In the genomic region with DNA sequence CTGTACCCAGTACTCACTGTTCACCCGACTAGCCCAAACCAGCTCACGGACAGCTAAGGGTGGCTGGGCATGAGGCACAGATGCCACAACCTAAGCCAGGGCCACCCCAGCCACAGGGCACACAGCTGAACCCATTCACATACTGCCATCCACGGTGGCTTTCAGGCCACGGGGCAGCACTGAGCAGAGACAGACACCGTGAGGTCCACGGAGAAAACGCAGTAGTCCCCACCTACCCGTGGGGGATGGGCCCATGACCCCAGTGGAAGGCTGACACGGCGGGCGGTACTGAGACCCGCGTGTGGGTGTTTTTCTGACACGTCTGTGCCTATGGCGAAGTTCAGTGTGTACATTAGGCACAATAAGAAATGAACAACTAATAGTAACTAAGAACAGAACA, we compare ENCODE assay signal across 37 cellular contexts. TPM values are rescaled to one million over a fixed set of nuclear protein-coding genes. Genes with fewer than 3 reads are reported as not detected.
"Had no signal": no experiment of that assay in that cellular context is flagged by ENCODE, and none has a peak within 500 bp of the region (broad histone marks: within the 10 kb centered on the region; RNA-seq: fewer than 3 reads in every experiment).

No MANE protein-coding gene starts in this region.

- H3K4me3 ChIP-seq: adrenal gland, ascending aorta, body of pancreas, breast epithelium, cardiac muscle cell had no signal

- H3K4me1 ChIP-seq: ascending aorta, breast epithelium had no signal

- DNase-seq: activated effector memory CD4-positive, alpha-beta T cell treated with anti-CD3 and anti-CD28 coated beads, Interleukin-2, amount 50 U/mL, for 16 hours; activated effector memory CD4-positive, alpha-beta T cell treated with Interleukin-2 at 50 U/mL for 16 hours; activated gamma-delta T cell; activated gamma-delta T cell treated with Interleukin-2 at 50 U/mL for 16 hours; activated naive CD4-positive, alpha-beta T cell; activated naive CD4-positive, alpha-beta T cell treated with anti-CD3 and anti-CD28 coated beads for 36 hours; activated naive CD4-positive, alpha-beta T cell treated with anti-CD3 and anti-CD28 coated beads, Interleukin-2, amount 10 ng/mL, durations not matched to agents 7 days and 5 days; activated naive CD4-positive, alpha-beta T cell treated with anti-CD3 and anti-CD28 coated beads, Interleukin-2, amount 50 U/mL, for 16 hours; activated naive CD4-positive, alpha-beta T cell treated with Interleukin-2 at 50 U/mL for 16 hours; activated naive CD8-positive, alpha-beta T cell treated with anti-CD3 and anti-CD28 coated beads for 36 hours; activated naive CD8-positive, alpha-beta T cell treated with anti-CD3 and anti-CD28 coated beads, Interleukin-2, amount 10 ng/mL, durations not matched to agents 7 days and 5 days; activated naive CD8-positive, alpha-beta T cell treated with anti-CD3 and anti-CD28 coated beads, Interleukin-2, amount 50 U/mL, for 24 hours; activated T-cell treated with anti-CD3 and anti-CD28 coated beads, Interleukin-2, amount 50 U/mL, for 1 hour; activated T-cell treated with anti-CD3 and anti-CD28 coated beads, Interleukin-2, amount 50 U/mL, for 24 hours; activated T-cell treated with anti-CD3 and anti-CD28 coated beads, Interleukin-2, amount 50 U/mL, for 4 hours; activated T-cell treated with anti-CD3 and anti-CD28 coated beads, Interleukin-2, amount 50 U/mL, for 48 hours; activated T-cell treated with anti-CD3 and anti-CD28 coated beads, Interleukin-2, amount 50 U/mL, for 72 hours; amniotic stem cell; amygdala; anterior cingulate cortex; body of pancreas; brain microvascular endothelial cell; caudate nucleus; central memory CD4-positive, alpha-beta T cell; cerebellar nuclear complex had no signal

- H3K4me1 Mint-ChIP-seq: activated naive CD4-positive, alpha-beta T cell treated with anti-CD3 and anti-CD28 coated beads, Interleukin-2, amount 10 ng/mL, durations not matched to agents 7 days and 5 days; activated naive CD4-positive, alpha-beta T cell treated with anti-CD3 and anti-CD28 coated beads, Interleukin-2, amount 50 U/mL, for 24 hours; activated naive CD8-positive, alpha-beta T cell treated with anti-CD3 and anti-CD28 coated beads for 36 hours; activated naive CD8-positive, alpha-beta T cell treated with anti-CD3 and anti-CD28 coated beads, Interleukin-2, amount 50 U/mL, for 24 hours; activated T-helper 17 cell treated with anti-CD3 and anti-CD28 coated beads, Interleukin-2, amount 50 U/mL, for 72 hours; brain; central memory CD8-positive, alpha-beta T cell had no signal

- H3K9me3 Mint-ChIP-seq: activated naive CD4-positive, alpha-beta T cell treated with anti-CD3 and anti-CD28 coated beads for 36 hours; activated naive CD4-positive, alpha-beta T cell treated with anti-CD3 and anti-CD28 coated beads, Interleukin-2, amount 10 ng/mL, durations not matched to agents 7 days and 5 days; activated naive CD4-positive, alpha-beta T cell treated with anti-CD3 and anti-CD28 coated beads, Interleukin-2, amount 50 U/mL, for 24 hours; activated naive CD4-positive, alpha-beta T cell treated with anti-CD3 and anti-CD28 coated beads, Interleukin-2, amount 50 U/mL, for 72 hours; activated naive CD8-positive, alpha-beta T cell treated with anti-CD3 and anti-CD28 coated beads for 36 hours; activated naive CD8-positive, alpha-beta T cell treated with anti-CD3 and anti-CD28 coated beads, Interleukin-2, amount 10 ng/mL, durations not matched to agents 7 days and 5 days; activated naive CD8-positive, alpha-beta T cell treated with anti-CD3 and anti-CD28 coated beads, Interleukin-2, amount 50 U/mL, for 24 hours; activated T-cell treated with anti-CD3 and anti-CD28 coated beads, Interleukin-2, amount 50 U/mL, for 24 hours; activated T-cell treated with anti-CD3 and anti-CD28 coated beads, Interleukin-2, amount 50 U/mL, for 4 hours; activated T-cell treated with anti-CD3 and anti-CD28 coated beads, Interleukin-2, amount 50 U/mL, for 72 hours; activated T-helper 1 cell treated with anti-CD3 and anti-CD28 coated beads, Interleukin-12 subunit alpha, Interleukin-12 subunit beta, Interleukin-2, Interleukin-4 antibody, amounts not matched to agents 30 ng/mL and 10 ng/mL and 1 ng/mL, durations not matched to agents 14 hours and 24 hours and 36 hours; activated T-helper 17 cell treated with anti-CD3 and anti-CD28 coated beads, Interleukin-2, amount 50 U/mL, for 72 hours; activated T-helper 2 cell treated with anti-CD3 and anti-CD28 coated beads, Interferon-gamma antibody, Interleukin-2, Interleukin-4, amounts not matched to agents 10 μg/mL and 5 μg/mL and 100 μg/mL, durations not matched to agents 14 hours and 24 hours and 36 hours; brain; central memory CD8-positive, alpha-beta T cell had no signal

- ATAC-seq: activated naive CD4-positive, alpha-beta T cell treated with anti-CD3 and anti-CD28 coated beads, Interleukin-2, amount 50 U/mL, for 72 hours; activated naive CD8-positive, alpha-beta T cell treated with anti-CD3 and anti-CD28 coated beads, Interleukin-2, amount 50 U/mL, for 24 hours; activated T-cell treated with anti-CD3 and anti-CD28 coated beads, Interleukin-2, amount 50 U/mL, for 4 hours; activated T-cell treated with anti-CD3 and anti-CD28 coated beads, Interleukin-2, amount 50 U/mL, for 72 hours; activated T-helper 17 cell treated with anti-CD3 and anti-CD28 coated beads, Interleukin-2, amount 50 U/mL, for 72 hours; body of pancreas had no signal

- H3K27me3 Mint-ChIP-seq: activated naive CD4-positive, alpha-beta T cell treated with anti-CD3 and anti-CD28 coated beads, Interleukin-2, amount 10 ng/mL, durations not matched to agents 7 days and 5 days; activated naive CD4-positive, alpha-beta T cell treated with anti-CD3 and anti-CD28 coated beads, Interleukin-2, amount 50 U/mL, for 24 hours; activated naive CD8-positive, alpha-beta T cell; activated naive CD8-positive, alpha-beta T cell treated with anti-CD3 and anti-CD28 coated beads for 36 hours; activated naive CD8-positive, alpha-beta T cell treated with anti-CD3 and anti-CD28 coated beads, Interleukin-2, amount 10 ng/mL, durations not matched to agents 7 days and 5 days; activated naive CD8-positive, alpha-beta T cell treated with anti-CD3 and anti-CD28 coated beads, Interleukin-2, amount 50 U/mL, for 24 hours; activated T-cell treated with anti-CD3 and anti-CD28 coated beads, Interleukin-2, amount 50 U/mL, for 24 hours; activated T-helper 17 cell treated with anti-CD3 and anti-CD28 coated beads, Interleukin-2, amount 50 U/mL, for 72 hours; brain; central memory CD8-positive, alpha-beta T cell had no signal

- H3K27ac Mint-ChIP-seq: activated naive CD4-positive, alpha-beta T cell treated with anti-CD3 and anti-CD28 coated beads for 36 hours; activated naive CD4-positive, alpha-beta T cell treated with anti-CD3 and anti-CD28 coated beads, Interleukin-2, amount 10 ng/mL, durations not matched to agents 7 days and 5 days; activated naive CD4-positive, alpha-beta T cell treated with anti-CD3 and anti-CD28 coated beads, Interleukin-2, amount 50 U/mL, for 24 hours; activated naive CD4-positive, alpha-beta T cell treated with anti-CD3 and anti-CD28 coated beads, Interleukin-2, amount 50 U/mL, for 72 hours; activated naive CD8-positive, alpha-beta T cell; activated naive CD8-positive, alpha-beta T cell treated with anti-CD3 and anti-CD28 coated beads for 36 hours; activated naive CD8-positive, alpha-beta T cell treated with anti-CD3 and anti-CD28 coated beads, Interleukin-2, amount 10 ng/mL, durations not matched to agents 7 days and 5 days; activated naive CD8-positive, alpha-beta T cell treated with anti-CD3 and anti-CD28 coated beads, Interleukin-2, amount 50 U/mL, for 24 hours; activated T-cell treated with anti-CD3 and anti-CD28 coated beads, Interleukin-2, amount 50 U/mL, for 24 hours; activated T-cell treated with anti-CD3 and anti-CD28 coated beads, Interleukin-2, amount 50 U/mL, for 72 hours; activated T-helper 1 cell treated with anti-CD3 and anti-CD28 coated beads, Interleukin-12 subunit alpha, Interleukin-12 subunit beta, Interleukin-2, Interleukin-4 antibody, amounts not matched to agents 30 ng/mL and 10 ng/mL and 1 ng/mL, durations not matched to agents 14 hours and 24 hours and 36 hours; activated T-helper 17 cell treated with anti-CD3 and anti-CD28 coated beads, Interleukin-2, amount 50 U/mL, for 72 hours; activated T-helper 2 cell treated with anti-CD3 and anti-CD28 coated beads, Interferon-gamma antibody, Interleukin-2, Interleukin-4, amounts not matched to agents 10 μg/mL and 5 μg/mL and 100 μg/mL, durations not matched to agents 14 hours and 24 hours and 36 hours; brain had no signal

- H3K4me3 Mint-ChIP-seq: activated naive CD4-positive, alpha-beta T cell treated with anti-CD3 and anti-CD28 coated beads for 36 hours; activated naive CD4-positive, alpha-beta T cell treated with anti-CD3 and anti-CD28 coated beads, Interleukin-2, amount 10 ng/mL, durations not matched to agents 7 days and 5 days; activated naive CD4-positive, alpha-beta T cell treated with anti-CD3 and anti-CD28 coated beads, Interleukin-2, amount 50 U/mL, for 24 hours; activated naive CD8-positive, alpha-beta T cell; activated naive CD8-positive, alpha-beta T cell treated with anti-CD3 and anti-CD28 coated beads for 36 hours; activated naive CD8-positive, alpha-beta T cell treated with anti-CD3 and anti-CD28 coated beads, Interleukin-2, amount 10 ng/mL, durations not matched to agents 7 days and 5 days; activated naive CD8-positive, alpha-beta T cell treated with anti-CD3 and anti-CD28 coated beads, Interleukin-2, amount 50 U/mL, for 24 hours; activated T-cell treated with anti-CD3 and anti-CD28 coated beads, Interleukin-2, amount 50 U/mL, for 24 hours; activated T-cell treated with anti-CD3 and anti-CD28 coated beads, Interleukin-2, amount 50 U/mL, for 4 hours; activated T-cell treated with anti-CD3 and anti-CD28 coated beads, Interleukin-2, amount 50 U/mL, for 72 hours; activated T-helper 1 cell treated with anti-CD3 and anti-CD28 coated beads, Interleukin-12 subunit alpha, Interleukin-12 subunit beta, Interleukin-2, Interleukin-4 antibody, amounts not matched to agents 30 ng/mL and 10 ng/mL and 1 ng/mL, durations not matched to agents 14 hours and 24 hours and 36 hours; activated T-helper 17 cell treated with anti-CD3 and anti-CD28 coated beads, Interleukin-2, amount 50 U/mL, for 72 hours; brain; central memory CD8-positive, alpha-beta T cell had no signal

- H3K9me3 ChIP-seq: adrenal gland, ascending aorta, body of pancreas, breast epithelium had no signal

- H3K27ac ChIP-seq: adrenal gland, ascending aorta, body of pancreas, brain microvascular endothelial cell, breast epithelium, cardiac muscle cell had no signal

- H3K27me3 ChIP-seq: adrenal gland, ascending aorta, body of pancreas, brain microvascular endothelial cell, breast epithelium, cardiac muscle cell had no signal

- H3K36me3 Mint-ChIP-seq: activated naive CD8-positive, alpha-beta T cell had no signal

RNA-seq across cellular contexts. Expression of a gene that starts 25.5 kb away (rescaled TPM):
- total RNA-seq: ascending aorta had no signal
